10 cellular contexts compared by ENCODE assay signal in the genomic region with DNA sequence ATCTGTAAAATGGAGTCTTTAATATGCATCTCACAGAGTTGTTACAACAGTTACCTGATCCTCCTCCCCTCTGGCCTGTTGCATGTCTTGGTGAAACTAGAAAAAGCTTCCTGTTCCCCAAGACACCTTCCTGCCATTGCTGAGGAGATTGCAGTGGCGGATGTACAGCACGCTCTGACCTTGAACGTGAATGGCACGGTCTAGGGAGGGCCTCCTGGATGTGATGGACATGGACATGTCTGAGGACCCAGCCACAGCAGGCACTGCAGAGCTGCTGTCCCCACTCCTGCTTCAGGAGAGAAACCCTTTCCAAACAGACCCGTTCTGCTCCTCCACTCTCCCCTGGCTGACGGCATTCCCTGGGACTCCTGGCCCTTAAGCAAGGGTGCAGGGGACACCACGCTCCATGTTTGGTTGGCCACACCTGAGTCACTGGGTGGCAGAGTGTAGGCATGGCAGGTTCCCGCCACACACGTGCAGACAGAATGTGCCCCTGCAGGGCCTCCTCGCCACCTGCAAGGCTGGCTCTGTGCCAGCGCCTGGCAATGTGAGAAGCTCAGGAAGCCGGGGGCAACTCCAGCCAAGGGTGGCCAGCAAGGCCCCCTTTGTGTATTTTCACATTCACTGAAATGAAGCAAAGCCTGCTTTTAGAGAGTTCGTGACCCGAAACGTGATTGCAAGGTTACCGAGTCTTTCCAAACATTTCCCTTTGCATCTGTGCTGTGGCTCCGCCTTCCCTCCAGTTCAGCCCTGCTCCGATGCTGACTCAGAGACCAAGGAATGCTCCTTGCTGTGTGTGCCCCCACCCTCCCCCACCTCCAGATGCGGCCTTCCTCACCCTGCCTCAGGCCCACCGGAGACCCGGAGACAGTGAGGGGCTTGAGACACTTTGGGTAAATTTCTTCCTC. TPM values are rescaled to one million over a fixed set of nuclear protein-coding genes. Genes with fewer than 3 reads are reported as not detected.
A peak's percentile ranks its signal among the peaks of the same experiment; 100 is the strongest.
DNase-seq lines count a peak whose midpoint lies in the region; ATAC-seq lines count a peak whose summit lies in the region.
"Had no signal": no experiment of that assay in that cellular context is flagged by ENCODE, and none has a peak within 500 bp of the region (broad histone marks: within the 10 kb centered on the region; RNA-seq: fewer than 3 reads in every experiment).

No MANE protein-coding gene starts in this region.

- no peak overlapping the region for H3K18ac ChIP-seq in mesendoderm (ENCODE audit: low read length)

- H3K79me2 ChIP-seq in mesendoderm (ENCODE audit: control insufficient read depth, insufficient read depth, low read length): no peaks in the 10 kb centered on the region

- no peak overlapping the region for H3K23ac ChIP-seq in mesendoderm (ENCODE audit: low read length)

- no peak overlapping the region for H3K4me2 ChIP-seq in mesendoderm (ENCODE audit: low read length)

- H3K4me3 ChIP-seq in mesendoderm (ENCODE audit: low read length): no peak overlapping the region
- H3K4me3 ChIP-seq: gastrocnemius medialis, tibial nerve had no signal

- no peaks in the 10 kb centered on the region for H3K36me3 Mint-ChIP-seq in activated T-helper 2 cell treated with anti-CD3 and anti-CD28 coated beads, Interferon-gamma antibody, Interleukin-2, Interleukin-4, amounts not matched to agents 10 μg/mL and 5 μg/mL and 100 μg/mL, durations not matched to agents 14 hours and 24 hours and 36 hours (ENCODE audit: low read depth)

- H3K27ac Mint-ChIP-seq in stimulated activated naive CD8-positive, alpha-beta T cell treated with anti-CD3 and anti-CD28 coated beads, Interleukin-15, amount 100 ng/mL, for 72 hours: no peak overlapping the region
- no peak overlapping the region for H3K27ac Mint-ChIP-seq in activated T-helper 2 cell treated with anti-CD3 and anti-CD28 coated beads, Interferon-gamma antibody, Interleukin-2, Interleukin-4, amounts not matched to agents 10 μg/mL and 5 μg/mL and 100 μg/mL, durations not matched to agents 14 hours and 24 hours and 36 hours

- DNase-seq in GM03348 (ENCODE audit: low spot score) (peak; percentile 94), NCI-H2196 (lab: John Stamatoyannopoulos, UW; ENCODE audit: unreplicated experiment) (peak; percentile 73), dedifferentiated amniotic fluid mesenchymal stem cell (ENCODE audit: extremely low spot score) (peak; percentile 71), mesendoderm (peak; percentile 81), amygdala (lab: John Stamatoyannopoulos, UW) (no peak)
- DNase-seq in stimulated activated naive CD8-positive, alpha-beta T cell treated with anti-CD3 and anti-CD28 coated beads, Interleukin-15, amount 100 ng/mL, for 72 hours: no peak
- DNase-seq in activated T-helper 2 cell treated with anti-CD3 and anti-CD28 coated beads, Interferon-gamma antibody, Interleukin-2, Interleukin-4, amounts not matched to agents 10 μg/mL and 5 μg/mL and 100 μg/mL, durations not matched to agents 14 hours and 24 hours and 36 hours (ENCODE audit: low spot score): no peak

- no peaks in the 10 kb centered on the region for H3K27me3 ChIP-seq in mesendoderm (ENCODE audit: insufficient read depth, low read length, poor library complexity)
- H3K27me3 ChIP-seq: gastrocnemius medialis, tibial nerve had no signal

- intact Hi-C loops in activated T-helper 2 cell treated with anti-CD3 and anti-CD28 coated beads, Interferon-gamma antibody, Interleukin-2, Interleukin-4, amounts not matched to agents 10 μg/mL and 5 μg/mL and 100 μg/mL, durations not matched to agents 14 hours and 24 hours and 36 hours (cut with micrococcal nuclease): no loop called here

- no peak overlapping the region for H3K4me3 Mint-ChIP-seq in stimulated activated naive CD8-positive, alpha-beta T cell treated with anti-CD3 and anti-CD28 coated beads, Interleukin-15, amount 100 ng/mL, for 72 hours
- H3K4me3 Mint-ChIP-seq in activated T-helper 2 cell treated with anti-CD3 and anti-CD28 coated beads, Interferon-gamma antibody, Interleukin-2, Interleukin-4, amounts not matched to agents 10 μg/mL and 5 μg/mL and 100 μg/mL, durations not matched to agents 14 hours and 24 hours and 36 hours (ENCODE audit: low read depth): no peak overlapping the region

- H3K79me1 ChIP-seq in mesendoderm (ENCODE audit: low read length): no peaks in the 10 kb centered on the region

- H3K9me3 Mint-ChIP-seq in stimulated activated naive CD8-positive, alpha-beta T cell treated with anti-CD3 and anti-CD28 coated beads, Interleukin-15, amount 100 ng/mL, for 72 hours: peaks cover 0 to 16% of the 10 kb centered on the region in 2 donors
- no peaks in the 10 kb centered on the region for H3K9me3 Mint-ChIP-seq in activated T-helper 2 cell treated with anti-CD3 and anti-CD28 coated beads, Interferon-gamma antibody, Interleukin-2, Interleukin-4, amounts not matched to agents 10 μg/mL and 5 μg/mL and 100 μg/mL, durations not matched to agents 14 hours and 24 hours and 36 hours

- no peak overlapping the region for H3K27ac ChIP-seq in mesendoderm (ENCODE audit: low read depth, low read length)
- H3K27ac ChIP-seq: gastrocnemius medialis, tibial nerve had no signal

- peaks cover 9% of the 10 kb centered on the region for H3K27me3 Mint-ChIP-seq in stimulated activated naive CD8-positive, alpha-beta T cell treated with anti-CD3 and anti-CD28 coated beads, Interleukin-15, amount 100 ng/mL, for 72 hours
- no peaks in the 10 kb centered on the region for H3K27me3 Mint-ChIP-seq in activated T-helper 2 cell treated with anti-CD3 and anti-CD28 coated beads, Interferon-gamma antibody, Interleukin-2, Interleukin-4, amounts not matched to agents 10 μg/mL and 5 μg/mL and 100 μg/mL, durations not matched to agents 14 hours and 24 hours and 36 hours (ENCODE audit: low read depth)

- H2AK5ac ChIP-seq in mesendoderm (ENCODE audit: low read length): no peak overlapping the region

- no peak overlapping the region for H4K8ac ChIP-seq in mesendoderm (ENCODE audit: low read depth, low read length)

- no peak for ATAC-seq in stimulated activated naive CD8-positive, alpha-beta T cell treated with anti-CD3 and anti-CD28 coated beads, Interleukin-15, amount 100 ng/mL, for 72 hours
- no peak for ATAC-seq in HG03196 (IDR thresholded peaks at IDR 0.05; ENCODE audit: unreplicated experiment)

- H3K56ac ChIP-seq in mesendoderm (ENCODE audit: low read length): peak overlapping the region; percentile 27

- H3K9ac ChIP-seq in mesendoderm (ENCODE audit: low read length): no peak overlapping the region

- no peak overlapping the region for H4K5ac ChIP-seq in mesendoderm (ENCODE audit: low read length)

- H2BK120ac ChIP-seq in mesendoderm (ENCODE audit: low read depth, low read length): no peak overlapping the region

- H3K4ac ChIP-seq in mesendoderm (ENCODE audit: low read depth, low read length): no peak overlapping the region

- no peak overlapping the region for H2BK15ac ChIP-seq in mesendoderm (replicated peaks; ENCODE audit: low read depth)

- no peaks in the 10 kb centered on the region for H3K36me3 ChIP-seq in mesendoderm (ENCODE audit: control insufficient read depth, insufficient read depth, low read length)
- H3K36me3 ChIP-seq: gastrocnemius medialis, tibial nerve had no signal

- WGBS in mesendoderm (ENCODE audit: extremely low coverage, insufficient coverage, low lambda C conversion rate): no CpG with 5 or more reads among the region's 21 CpGs

- H3K4me1 ChIP-seq in mesendoderm (ENCODE audit: control insufficient read depth, low read depth, low read length): no peaks in the 10 kb centered on the region

- no peaks in the 10 kb centered on the region for H3K4me1 Mint-ChIP-seq in stimulated activated naive CD8-positive, alpha-beta T cell treated with anti-CD3 and anti-CD28 coated beads, Interleukin-15, amount 100 ng/mL, for 72 hours
- no peaks in the 10 kb centered on the region for H3K4me1 Mint-ChIP-seq in activated T-helper 2 cell treated with anti-CD3 and anti-CD28 coated beads, Interferon-gamma antibody, Interleukin-2, Interleukin-4, amounts not matched to agents 10 μg/mL and 5 μg/mL and 100 μg/mL, durations not matched to agents 14 hours and 24 hours and 36 hours (ENCODE audit: low read depth)

- H2BK5ac ChIP-seq in mesendoderm (ENCODE audit: low read length): no peak overlapping the region

RNA-seq across cellular contexts. Expression of gene HTRA3, which starts 46.0 kb away (rescaled TPM):
- 1.8 TPM for polyA plus RNA-seq in mesendoderm (2013, experiment 1 of 2)
- polyA plus RNA-seq in mesendoderm (2013, experiment 2 of 2): 1.9 TPM
- 0.23 TPM in 1 of 2 replicates, not detected in the other for total RNA-seq in activated T-helper 2 cell treated with anti-CD3 and anti-CD28 coated beads, Interferon-gamma antibody, Interleukin-2, Interleukin-4, amounts not matched to agents 10 μg/mL and 5 μg/mL and 100 μg/mL, durations not matched to agents 14 hours and 24 hours and 36 hours

Comparison
In these comparisons a context has a peak if more than half of its experiments do, and no peak if none do; other contexts are left out.
1. DNase-seq: peak in GM03348 (single experiment), NCI-H2196 (single experiment), dedifferentiated amniotic fluid mesenchymal stem cell (single experiment) and mesendoderm (single experiment); none in stimulated activated naive CD8-positive, alpha-beta T cell treated with anti-CD3 and anti-CD28 coated beads, Interleukin-15, amount 100 ng/mL, for 72 hours (0 of 2), amygdala (0 of 56) and activated T-helper 2 cell treated with anti-CD3 and anti-CD28 coated beads, Interferon-gamma antibody, Interleukin-2, Interleukin-4, amounts not matched to agents 10 μg/mL and 5 μg/mL and 100 μg/mL, durations not matched to agents 14 hours and 24 hours and 36 hours (single experiment).